ENCODE assay signal across 11 cellular contexts in the genomic region with DNA sequence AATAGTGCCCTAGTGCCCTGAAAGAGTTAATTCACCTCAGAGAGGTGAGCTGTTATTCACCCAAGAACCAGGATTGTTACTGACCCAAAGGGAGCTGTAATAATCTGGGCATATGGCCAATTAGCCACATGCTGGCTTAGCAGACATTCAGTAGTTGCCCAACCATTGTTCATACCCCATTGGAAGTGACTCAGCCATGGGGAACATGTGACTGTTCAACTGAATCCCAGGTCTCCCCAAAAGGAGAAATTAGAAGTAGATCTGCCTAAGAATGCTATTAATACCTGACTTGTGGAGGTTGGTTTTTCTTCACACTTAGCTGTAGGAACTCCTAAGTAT.
A peak's percentile ranks its signal among the peaks of the same experiment; 100 is the strongest.
DNase-seq lines count a peak whose midpoint lies in the region; ATAC-seq, FAIRE-seq and TF ChIP-seq lines count a peak whose summit lies in the region.
"Had no signal": no experiment of that assay in that cellular context is flagged by ENCODE, and none has a peak within 500 bp of the region (broad histone marks: within the 10 kb centered on the region; RNA-seq: fewer than 3 reads in every experiment).

No MANE protein-coding gene starts in this region.

- peak overlapping the region; percentile 17; the same call in 1 of the 3 replicates for H3K4me2 ChIP-seq in A549
- no peak overlapping the region for H3K4me2 ChIP-seq in fibroblast of lung (ENCODE audit: extremely low read depth, insufficient read depth, low read length)

- H3K27me3 ChIP-seq in HL-60 (ENCODE audit: insufficient read depth, poor library complexity, severe bottlenecking), result no peaks in the 10 kb centered on the region
- no peaks in the 10 kb centered on the region for H3K27me3 ChIP-seq in fibroblast of lung (ENCODE audit: control insufficient read depth, insufficient read depth, low read length)

- POLR2A ChIA-PET in A549 (lab: Yijun Ruan, JAX), result no interaction called here
- POLR2A ChIA-PET in activated CD8-positive, alpha-beta T cell treated with anti-CD3 and anti-CD28 coated beads for 36 hours (lab: Charles Lee), result no interaction called here

- ATAC-seq in A549, result peak; percentile 79 to 95
- ATAC-seq in activated CD8-positive, alpha-beta T cell treated with anti-CD3 and anti-CD28 coated beads for 36 hours, result no peak
- ATAC-seq: lower lobe of right lung had no signal

- no peak; a peak in 1 of 5 replicates for TF ChIP-seq RAD21 in A549 (conservative IDR thresholded peaks at IDR 0.05 in 1 of 2, IDR thresholded peaks at IDR 0.05 in 1 of 2)

- H3K27ac ChIP-seq in A549 (peak overlapping the region in 1 of 2 experiments; percentile 51; a peak in 3 of 6 replicates), HL-60 (replicated peaks) (no peak overlapping the region), fibroblast of lung (ENCODE audit: insufficient read depth, low read length) (no peak overlapping the region)
- H3K27ac ChIP-seq: lower lobe of right lung had no signal

- no peak overlapping the region for H3K4me3 Mint-ChIP-seq in activated CD8-positive, alpha-beta T cell treated with anti-CD3 and anti-CD28 coated beads for 36 hours
- H3K4me3 Mint-ChIP-seq: activated naive CD8-positive, alpha-beta T cell had no signal

- H3K9ac ChIP-seq in fibroblast of lung (ENCODE audit: insufficient read depth, low read length), result no peak overlapping the region

- H3K9me3 Mint-ChIP-seq in activated CD8-positive, alpha-beta T cell treated with anti-CD3 and anti-CD28 coated beads for 36 hours, result no peaks in the 10 kb centered on the region

- DNase-seq in A549 (ENCODE audit: low read depth in 1 of 2, low spot score in 1 of 2) (peak; percentile 17 to 71), HL-60 (ENCODE audit: low read depth in 1 of 2, low spot score in 1 of 2) (peak; percentile 37 to 43), NOMO-1 (lab: John Stamatoyannopoulos, UW; ENCODE audit: unreplicated experiment in 2 of 2) (peak; percentile 71 to 85), fibroblast of lung (ENCODE audit: low read depth in 2 of 2) (peak; percentile 85 to 93), NCI-H1048 (lab: John Stamatoyannopoulos, UW) (no peak), globus pallidus (ENCODE audit: low spot score) (no peak), ureter (ENCODE audit: low spot score) (no peak)
- DNase-seq in activated CD8-positive, alpha-beta T cell treated with anti-CD3 and anti-CD28 coated beads for 36 hours, result no peak
- DNase-seq: lower lobe of right lung had no signal

- H3K36me3 Mint-ChIP-seq in activated CD8-positive, alpha-beta T cell treated with anti-CD3 and anti-CD28 coated beads for 36 hours (ENCODE audit: low read depth), result no peaks in the 10 kb centered on the region
- H3K36me3 Mint-ChIP-seq: activated naive CD8-positive, alpha-beta T cell had no signal

- no peak overlapping the region for H2AFZ ChIP-seq in fibroblast of lung (ENCODE audit: low read length)

- H4K20me1 ChIP-seq in fibroblast of lung (ENCODE audit: control insufficient read depth, extremely low read depth, insufficient read depth, low read length), result no peaks in the 10 kb centered on the region

- no peak overlapping the region for H3K27ac Mint-ChIP-seq in activated CD8-positive, alpha-beta T cell treated with anti-CD3 and anti-CD28 coated beads for 36 hours
- H3K27ac Mint-ChIP-seq: activated naive CD8-positive, alpha-beta T cell had no signal

- no peaks in the 10 kb centered on the region for H3K4me1 Mint-ChIP-seq in activated CD8-positive, alpha-beta T cell treated with anti-CD3 and anti-CD28 coated beads for 36 hours (ENCODE audit: low read depth)

- peak in 1 of 2 experiments; percentile 27; a peak in 1 of 5 replicates for TF ChIP-seq EP300 in A549 (IDR thresholded peaks at IDR 0.05)

- FAIRE-seq in A549 (lab: Jason Lieb, UNC), result no peak
- FAIRE-seq: H1 had no signal

- H3K9me3 ChIP-seq in A549 (no peaks in the 10 kb centered on the region), fibroblast of lung (ENCODE audit: control insufficient read depth, insufficient read depth, low read depth, low read length) (no peaks in the 10 kb centered on the region)
- H3K9me3 ChIP-seq: lower lobe of right lung had no signal

- H3K4me1 ChIP-seq in A549 (peaks cover 23% of the 10 kb centered on the region; the same call in 2 of the 3 replicates), fibroblast of lung (ENCODE audit: control insufficient read depth, extremely low read depth, insufficient read depth, low read length) (peaks cover 2% of the 10 kb centered on the region)
- H3K4me1 ChIP-seq: lower lobe of right lung had no signal

- H3K79me2 ChIP-seq in fibroblast of lung (ENCODE audit: control insufficient read depth, insufficient read depth, low read length), result no peaks in the 10 kb centered on the region

- no peak overlapping the region for H3K4me3 ChIP-seq in A549
- H3K4me3 ChIP-seq in HL-60 (replicated peaks; ENCODE audit: insufficient read depth, low read length), result no peak overlapping the region
- no peak overlapping the region for H3K4me3 ChIP-seq in fibroblast of lung (replicated peaks in 1 of 4; ENCODE audit: control extremely low read depth in 1 of 4, insufficient read depth in 1 of 4, low read depth in 3 of 4, low read length in 4 of 4)
- H3K4me3 ChIP-seq: lower lobe of right lung had no signal

- no peaks in the 10 kb centered on the region for H3K36me3 ChIP-seq in fibroblast of lung (ENCODE audit: control insufficient read depth, insufficient read depth, low read length)
- H3K36me3 ChIP-seq: lower lobe of right lung had no signal

- TF ChIP-seq CTCF in A549 (IDR thresholded peaks at IDR 0.05) (no peak), HL-60 (IDR thresholded peaks at IDR 0.05; ENCODE audit: insufficient read depth, low read length) (no peak), fibroblast of lung (conservative IDR thresholded peaks at IDR 0.05 in 1 of 2, IDR thresholded peaks at IDR 0.05 in 1 of 2; ENCODE audit: low read depth in 1 of 2, low read length in 2 of 2) (no peak)
- no peak for TF ChIP-seq CTCF in activated CD8-positive, alpha-beta T cell treated with anti-CD3 and anti-CD28 coated beads for 36 hours (IDR thresholded peaks at IDR 0.05)

- peaks cover 1% of the 10 kb centered on the region for H3K27me3 Mint-ChIP-seq in activated CD8-positive, alpha-beta T cell treated with anti-CD3 and anti-CD28 coated beads for 36 hours

- intact Hi-C loops in activated CD8-positive, alpha-beta T cell treated with anti-CD3 and anti-CD28 coated beads for 36 hours (cut with micrococcal nuclease), result no loop called here

- no peak for TF ChIP-seq POLR2A in A549 (IDR thresholded peaks at IDR 0.05; ENCODE audit: low read length)

- CTCF ChIA-PET in A549 (lab: Yijun Ruan, JAX), result interaction anchor here (0.7 to 1.5 kb wide), 3 partner anchors 9 to 273 kb away, joined by 3 to 5 read pairs (median 4); partner anchors contain the start of gene UBE2E3
- CTCF ChIA-PET in activated CD8-positive, alpha-beta T cell treated with anti-CD3 and anti-CD28 coated beads for 36 hours (lab: Charles Lee), result no interaction called here

TF ChIP-seq in A549, 52 proteins besides CTCF, POLR2A, EP300 and RAD21:
- no peak for TF ChIP-seq ZFP36 (IDR thresholded peaks at IDR 0.05; ENCODE audit: borderline replicate concordance, partially characterized antibody)
- TF ChIP-seq CEBPB (IDR thresholded peaks at IDR 0.05), result peak; percentile 64 to 67; a peak in 3 of 4 replicates
- peak; percentile 61 for TF ChIP-seq FOSL2 (IDR thresholded peaks at IDR 0.05)
- TF ChIP-seq FOSL2 (CRISPR knock-in tag; IDR thresholded peaks at IDR 0.05), result peak; percentile 68
- no peak for TF ChIP-seq HOXB5 (CRISPR knock-in tag; IDR thresholded peaks at IDR 0.05)
- TF ChIP-seq USF2 (IDR thresholded peaks at IDR 0.05), result peak; percentile 62
- TF ChIP-seq, protein P1, sequence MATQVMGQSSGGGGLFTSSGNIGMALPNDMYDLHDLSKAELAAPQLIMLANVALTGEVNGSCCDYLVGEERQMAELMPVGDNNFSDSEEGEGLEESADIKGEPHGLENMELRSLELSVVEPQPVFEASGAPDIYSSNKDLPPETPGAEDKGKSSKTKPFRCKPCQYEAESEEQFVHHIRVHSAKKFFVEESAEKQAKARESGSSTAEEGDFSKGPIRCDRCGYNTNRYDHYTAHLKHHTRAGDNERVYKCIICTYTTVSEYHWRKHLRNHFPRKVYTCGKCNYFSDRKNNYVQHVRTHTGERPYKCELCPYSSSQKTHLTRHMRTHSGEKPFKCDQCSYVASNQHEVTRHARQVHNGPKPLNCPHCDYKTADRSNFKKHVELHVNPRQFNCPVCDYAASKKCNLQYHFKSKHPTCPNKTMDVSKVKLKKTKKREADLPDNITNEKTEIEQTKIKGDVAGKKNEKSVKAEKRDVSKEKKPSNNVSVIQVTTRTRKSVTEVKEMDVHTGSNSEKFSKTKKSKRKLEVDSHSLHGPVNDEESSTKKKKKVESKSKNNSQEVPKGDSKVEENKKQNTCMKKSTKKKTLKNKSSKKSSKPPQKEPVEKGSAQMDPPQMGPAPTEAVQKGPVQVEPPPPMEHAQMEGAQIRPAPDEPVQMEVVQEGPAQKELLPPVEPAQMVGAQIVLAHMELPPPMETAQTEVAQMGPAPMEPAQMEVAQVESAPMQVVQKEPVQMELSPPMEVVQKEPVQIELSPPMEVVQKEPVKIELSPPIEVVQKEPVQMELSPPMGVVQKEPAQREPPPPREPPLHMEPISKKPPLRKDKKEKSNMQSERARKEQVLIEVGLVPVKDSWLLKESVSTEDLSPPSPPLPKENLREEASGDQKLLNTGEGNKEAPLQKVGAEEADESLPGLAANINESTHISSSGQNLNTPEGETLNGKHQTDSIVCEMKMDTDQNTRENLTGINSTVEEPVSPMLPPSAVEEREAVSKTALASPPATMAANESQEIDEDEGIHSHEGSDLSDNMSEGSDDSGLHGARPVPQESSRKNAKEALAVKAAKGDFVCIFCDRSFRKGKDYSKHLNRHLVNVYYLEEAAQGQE (IDR thresholded peaks at IDR 0.05), result no peak
- no peak for TF ChIP-seq CBX2 (IDR thresholded peaks at IDR 0.05; ENCODE audit: borderline replicate concordance, low read depth)
- TF ChIP-seq JUNB (IDR thresholded peaks at IDR 0.05), result peak; percentile 59
- TF ChIP-seq KDM1A (IDR thresholded peaks at IDR 0.05; ENCODE audit: low read depth), result no peak
- TF ChIP-seq, protein P2, sequence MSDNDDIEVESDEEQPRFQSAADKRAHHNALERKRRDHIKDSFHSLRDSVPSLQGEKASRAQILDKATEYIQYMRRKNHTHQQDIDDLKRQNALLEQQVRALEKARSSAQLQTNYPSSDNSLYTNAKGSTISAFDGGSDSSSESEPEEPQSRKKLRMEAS (IDR thresholded peaks at IDR 0.05), result peak; percentile 61
- TF ChIP-seq HOXA7 (CRISPR knock-in tag; IDR thresholded peaks at IDR 0.05), result no peak

Comparison
In these comparisons a context has a peak if more than half of its experiments do, and no peak if none do; other contexts are left out.
1. DNase-seq: peak in A549 (2 of 2), HL-60 (2 of 2), NOMO-1 (2 of 2) and fibroblast of lung (2 of 2); none in NCI-H1048 (single experiment), globus pallidus (single experiment), ureter (single experiment) and activated CD8-positive, alpha-beta T cell treated with anti-CD3 and anti-CD28 coated beads for 36 hours (single experiment).